ENCODE assay signal across 10 cellular contexts in the genomic region with DNA sequence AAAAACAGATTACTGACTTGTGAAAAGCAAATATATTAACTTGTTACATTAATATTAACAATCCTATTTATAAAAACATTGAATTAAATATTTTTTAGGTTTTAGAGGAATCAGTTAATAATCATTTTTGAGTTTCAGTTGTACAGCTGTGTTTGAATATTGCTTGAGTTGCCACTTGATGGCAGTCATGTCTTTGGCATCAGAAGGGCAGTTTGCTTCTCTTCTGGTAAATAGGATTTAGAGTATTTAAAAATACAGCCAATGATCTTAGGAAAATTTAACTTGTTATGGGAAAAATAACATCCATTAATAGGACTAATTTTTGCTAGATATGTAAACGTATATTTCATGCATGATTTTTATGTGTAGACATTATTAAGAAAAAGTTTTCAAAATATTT.
DNase-seq lines count a peak whose midpoint lies in the region; FAIRE-seq and TF ChIP-seq lines count a peak whose summit lies in the region.
"Had no signal": no experiment of that assay in that cellular context is flagged by ENCODE, and none has a peak within 500 bp of the region (broad histone marks: within the 10 kb centered on the region; RNA-seq: fewer than 3 reads in every experiment).

No MANE protein-coding gene starts in this region.

- CTCF ChIA-PET in H1 (lab: Charles Lee; ENCODE audit: partially characterized antibody) = interaction anchor here (0.9 to 1.5 kb wide), 3 partner anchors 164 to 690 kb away, joined by 3 read pairs; no protein-coding TSS in a partner anchor

- no peak overlapping the region for H3K4ac ChIP-seq in H1 (replicated peaks; ENCODE audit: insufficient read length, low read depth, low read length)

- H3K4me1 Mint-ChIP-seq in CD14-positive monocyte = no peaks in the 10 kb centered on the region
- H3K4me1 Mint-ChIP-seq: B cell had no signal

- H4K5ac ChIP-seq in H1 (ENCODE audit: insufficient read length, low read depth, low read length) = no peak overlapping the region

- TF ChIP-seq EP300 in H1 (IDR thresholded peaks at IDR 0.05; ENCODE audit: borderline replicate concordance in 1 of 2, low read depth in 2 of 2, low read length in 2 of 2) = no peak

- no peak overlapping the region for H3K56ac ChIP-seq in H1 (replicated peaks; ENCODE audit: insufficient read length, low read depth, low read length)

- 10% methylated on average over 1 of the region's 1 CpG; no CpG with 5 or more reads in 1 of the 2 experiments for WGBS in H1 (ENCODE audit: extremely low coverage in 1 of 2, insufficient coverage in 1 of 2, insufficient read length in 1 of 2, insufficient replicate concordance in 2 of 2, low coverage in 1 of 2, low lambda C conversion rate in 2 of 2, missing lambda C conversion rate in 1 of 2), 2 experiments

- no peaks in the 10 kb centered on the region for H3K27me3 ChIP-seq in H1 (replicated peaks in 1 of 4; ENCODE audit: control insufficient read depth in 3 of 4, extremely low read depth in 1 of 4, insufficient read depth in 3 of 4, low read length in 3 of 4)
- H3K27me3 ChIP-seq: neutrophil had no signal

- no peak overlapping the region for H2AK5ac ChIP-seq in H1 (ENCODE audit: low read depth, low read length)

- H4K8ac ChIP-seq in H1 (ENCODE audit: extremely low read depth, insufficient read depth, low read length) = no peak overlapping the region

- H3K27me3 Mint-ChIP-seq in CD14-positive monocyte (ENCODE audit: low read depth in 3 of 3) = no peaks in the 10 kb centered on the region
- H3K27me3 Mint-ChIP-seq: B cell had no signal

- H3K4me1 ChIP-seq in H1 (replicated peaks in 1 of 4; ENCODE audit: control insufficient read depth in 3 of 4, insufficient read depth in 4 of 4, low read length in 3 of 4) = no peaks in the 10 kb centered on the region

- H3K79me2 ChIP-seq in H1 (ENCODE audit: control insufficient read depth in 1 of 2, insufficient read depth in 2 of 2, low read length in 2 of 2) = no peaks in the 10 kb centered on the region

- H2BK12ac ChIP-seq in H1 (ENCODE audit: low read depth, low read length) = no peak overlapping the region

- no peak overlapping the region for H2BK20ac ChIP-seq in H1 (ENCODE audit: low read length)

- no peak for TF ChIP-seq POLR2A in H1 (IDR thresholded peaks at IDR 0.05; ENCODE audit: control extremely low read depth in 1 of 2, low read depth in 2 of 2, low read length in 2 of 2)

- no peak overlapping the region for H3K14ac ChIP-seq in H1 (ENCODE audit: insufficient read length)

- no peak overlapping the region for H4K91ac ChIP-seq in H1 (replicated peaks; ENCODE audit: insufficient read length, low read length)

- POLR2A ChIA-PET in H1 (lab: Charles Lee; ENCODE audit: partially characterized antibody) = no interaction called here

- no peaks in the 10 kb centered on the region for H3K9me3 ChIP-seq in H1 (ENCODE audit: insufficient read depth in 2 of 2, low read depth in 1 of 2, low read length in 1 of 2)
- H3K9me3 ChIP-seq: neutrophil had no signal

- no peak overlapping the region for H2BK15ac ChIP-seq in H1 (ENCODE audit: low read length)

- TF ChIP-seq RAD21 in H1 (IDR thresholded peaks at IDR 0.05 in 1 of 2, conservative IDR thresholded peaks at IDR 0.05 in 1 of 2; ENCODE audit: low read depth in 2 of 2, low read length in 2 of 2) = peak; percentile 78 to 80

- no peak overlapping the region for H3K4me2 ChIP-seq in H1 (ENCODE audit: insufficient read depth in 1 of 2, low read depth in 2 of 2, low read length in 2 of 2)

- no peak overlapping the region for H3K4me3 Mint-ChIP-seq in CD14-positive monocyte
- H3K4me3 Mint-ChIP-seq: B cell had no signal

- H3K18ac ChIP-seq in H1 (ENCODE audit: extremely low read depth, low read length) = no peak overlapping the region

- H3K4me3 ChIP-seq in H1 (ENCODE audit: extremely low read depth in 1 of 4, insufficient read depth in 2 of 4, low read depth in 3 of 4, low read length in 4 of 4) = no peak overlapping the region

- no peaks in the 10 kb centered on the region for H3K36me3 Mint-ChIP-seq in CD14-positive monocyte

- no peaks in the 10 kb centered on the region for H3K9me3 Mint-ChIP-seq in CD14-positive monocyte

- no peaks in the 10 kb centered on the region for H3K36me3 ChIP-seq in H1 (ENCODE audit: control insufficient read depth in 2 of 4, insufficient read depth in 4 of 4, low read length in 3 of 4)
- H3K36me3 ChIP-seq: neutrophil had no signal

- no peaks in the 10 kb centered on the region for H4K20me1 ChIP-seq in H1 (replicated peaks in 1 of 2; ENCODE audit: control insufficient read depth in 1 of 2, insufficient read depth in 2 of 2, low read length in 2 of 2)

- no peak overlapping the region for H3K9ac ChIP-seq in H1 (replicated peaks in 1 of 4; ENCODE audit: extremely low read depth in 1 of 4, low read depth in 3 of 4, low read length in 3 of 4)

- H3K23ac ChIP-seq in H1 (ENCODE audit: insufficient read length) = no peak overlapping the region

- H2AFZ ChIP-seq in H1 (ENCODE audit: low read length) = no peak overlapping the region

- no peaks in the 10 kb centered on the region for H3K23me2 ChIP-seq in H1 (ENCODE audit: low read depth, low read length)

- DNase-seq in NCI-H2107 treated with DMSO at 0.1 percent for 48 hours (lab: John Stamatoyannopoulos, UW; ENCODE audit: unreplicated experiment) (peak; percentile 4), NCI-H2107 (lab: John Stamatoyannopoulos, UW) (no peak), NCI-H460 (ENCODE audit: extremely low read depth, low read depth) (peak; percentile 36), H1 (ENCODE audit: low read depth in 1 of 2, low spot score in 2 of 2) (no peak), pons (ENCODE audit: low spot score) (peak; percentile 83), DMS79 treated with DMSO at 0.1 percent for 48 hours (lab: John Stamatoyannopoulos, UW) (no peak), CD14-positive monocyte (ENCODE audit: low spot score) (no peak)
- DNase-seq in stimulated activated naive CD4-positive, alpha-beta T cell treated with Interleukin-2 at 50 U/mL for 16 hours (lab: John Stamatoyannopoulos, UW) = no peak

- no peak overlapping the region for H3K27ac ChIP-seq in H1 (ENCODE audit: low read depth, low read length)
- H3K27ac ChIP-seq: neutrophil had no signal

- H2BK120ac ChIP-seq in H1 (replicated peaks; ENCODE audit: low read depth, low read length) = no peak overlapping the region

- H3K79me1 ChIP-seq in H1 (ENCODE audit: low read depth, low read length) = no peaks in the 10 kb centered on the region

- FAIRE-seq in H1 (lab: Jason Lieb, UNC) = no peak

- peak in 2 of 3 experiments; percentile 14 to 37; a peak in 3 of 4 replicates for TF ChIP-seq CTCF in H1 (IDR thresholded peaks at IDR 0.05; ENCODE audit: control extremely low read depth in 1 of 3, insufficient read depth in 1 of 3, low read depth in 1 of 3, low read length in 3 of 3)
- TF ChIP-seq CTCF in CD14-positive monocyte (IDR thresholded peaks at IDR 0.05) = no peak

- intact Hi-C loops in CD14-positive monocyte (cut with micrococcal nuclease) = no loop called here

- H2BK5ac ChIP-seq in H1 (ENCODE audit: low read depth, low read length) = no peak overlapping the region

- H3K27ac Mint-ChIP-seq in CD14-positive monocyte = no peak overlapping the region
- H3K27ac Mint-ChIP-seq: B cell had no signal

TF ChIP-seq in H1, 55 proteins besides CTCF, POLR2A, EP300 and RAD21:
- TF ChIP-seq CHD1 (IDR thresholded peaks at IDR 0.05; ENCODE audit: low read depth, low read length) (no peak), SIN3A (conservative IDR thresholded peaks at IDR 0.05 in 1 of 2, IDR thresholded peaks at IDR 0.05 in 1 of 2; ENCODE audit: low read depth in 1 of 2, low read length in 2 of 2) (no peak), BCL11A (IDR thresholded peaks at IDR 0.05; ENCODE audit: low read depth in 2 of 2, low read length in 2 of 2) (no peak), RFX5 (IDR thresholded peaks at IDR 0.05; ENCODE audit: borderline replicate concordance, low read depth, low read length) (no peak), EGR1 (IDR thresholded peaks at IDR 0.05; ENCODE audit: borderline replicate concordance, low read depth, low read length) (no peak), KDM4A (IDR thresholded peaks at IDR 0.05; ENCODE audit: low read depth, low read length, severe bottlenecking) (no peak), BACH1 (IDR thresholded peaks at IDR 0.05; ENCODE audit: low read length) (no peak), MAFK (IDR thresholded peaks at IDR 0.05; ENCODE audit: low read depth, low read length) (no peak), SIX5 (IDR thresholded peaks at IDR 0.05; ENCODE audit: low read depth, low read length) (no peak), RBBP5 (IDR thresholded peaks at IDR 0.05; ENCODE audit: borderline replicate concordance, low read depth, low read length) (no peak), HDAC2 (IDR thresholded peaks at IDR 0.05; ENCODE audit: borderline replicate concordance in 1 of 2, low read depth in 2 of 2, low read length in 2 of 2) (no peak)

Comparison
In these comparisons a context has a peak if more than half of its experiments do, and no peak if none do; other contexts are left out.
1. DNase-seq: peak in NCI-H2107 treated with DMSO at 0.1 percent for 48 hours (single experiment), NCI-H460 (single experiment) and pons (single experiment); none in NCI-H2107 (single experiment), H1 (0 of 2), DMS79 treated with DMSO at 0.1 percent for 48 hours (single experiment), stimulated activated naive CD4-positive, alpha-beta T cell treated with Interleukin-2 at 50 U/mL for 16 hours (single experiment) and CD14-positive monocyte (single experiment).